ENCODE assay signal across 10 cellular contexts in genomic region chr14:65255029-65255545, GRCh38.
DNase-seq lines count a peak whose midpoint lies in the region; ATAC-seq and TF ChIP-seq lines count a peak whose summit lies in the region.
"Had no signal": no experiment of that assay in that cellular context is flagged by ENCODE, and none has a peak within 500 bp of the region (broad histone marks: within the 10 kb centered on the region; RNA-seq: fewer than 3 reads in every experiment).

No MANE protein-coding gene starts in this region.

- no peak for TF ChIP-seq CTCF in HFFc6 (IDR thresholded peaks at IDR 0.05)
- no peak for TF ChIP-seq CTCF in kidney epithelial cell (IDR thresholded peaks at IDR 0.05; ENCODE audit: insufficient read depth, low read length, poor library complexity, severe bottlenecking)
- TF ChIP-seq CTCF in testis (IDR thresholded peaks at IDR 0.05) = no peak

- no peaks in the 10 kb centered on the region; the same call in none of the 2 replicates for H3K27me3 Mint-ChIP-seq in HFFc6 (ENCODE audit: insufficient read depth)

- no peak for ATAC-seq in HG03469 (IDR thresholded peaks at IDR 0.05; ENCODE audit: unreplicated experiment)

- H3K27ac Mint-ChIP-seq in HFFc6 = peak overlapping the region; percentile 85

- in situ Hi-C loops in ACHN (cut with HindIII; ENCODE audit: low pct_ligation_motif_present, low pct_unique_long_range_greater_than_20kb, low sequenced_read_pairs) = no loop called here

- H3K4me3 ChIP-seq in kidney epithelial cell (ENCODE audit: low read depth, low read length) = no peak overlapping the region
- H3K4me3 ChIP-seq in testis = no peak overlapping the region

- peak overlapping the region; percentile 52 for H3K4me3 Mint-ChIP-seq in HFFc6

- H3K27ac ChIP-seq in testis = no peak overlapping the region

- peak; percentile 36 for DNase-seq in ACHN
- DNase-seq in HFFc6 = peak; percentile 82
- DNase-seq in amniotic epithelial cell (ENCODE audit: low read depth) = peak; percentile 76
- peak; percentile 53 for DNase-seq in kidney epithelial cell (ENCODE audit: low read depth)
- no peak for DNase-seq in NCI-H1694 (lab: John Stamatoyannopoulos, UW)
- no peak for DNase-seq in foreskin melanocyte
- DNase-seq in testis = no peak
- DNase-seq: effector CD8-positive, alpha-beta T cell; GF-D8 had no signal

- H3K9me3 ChIP-seq in testis = no peaks in the 10 kb centered on the region

- no peaks in the 10 kb centered on the region for H3K27me3 ChIP-seq in kidney epithelial cell (ENCODE audit: control insufficient read depth, insufficient read depth, low read length)
- no peaks in the 10 kb centered on the region for H3K27me3 ChIP-seq in testis

- TF ChIP-seq POLR2A in testis (IDR thresholded peaks at IDR 0.05) = no peak

- H3K9me3 Mint-ChIP-seq in HFFc6 = peaks cover 4% of the 10 kb centered on the region

- H3K4me1 ChIP-seq in testis = no peaks in the 10 kb centered on the region

- H3K4me1 Mint-ChIP-seq in HFFc6 (ENCODE audit: low read depth) = peaks cover 90% of the 10 kb centered on the region

- H3K36me3 Mint-ChIP-seq in HFFc6 (ENCODE audit: low read depth) = peaks cover 15% of the 10 kb centered on the region

- intact Hi-C loops in testis (cut with DNase I; ENCODE audit: low total_unique reads) = no loop called here

- WGBS in testis, 2 donors = 86 to 88% methylated on average over 5 of the region's 5 CpGs

- H3K36me3 ChIP-seq in kidney epithelial cell (ENCODE audit: control insufficient read depth, insufficient read depth, low read length) (no peaks in the 10 kb centered on the region), testis (ENCODE audit: low read depth, missing control alignments) (no peaks in the 10 kb centered on the region)

Comparison
In these comparisons a context has a peak if more than half of its experiments do, and no peak if none do; other contexts are left out.
1. DNase-seq: peak in ACHN (single experiment), HFFc6 (single experiment), amniotic epithelial cell (single experiment) and kidney epithelial cell (single experiment); none in NCI-H1694 (single experiment), foreskin melanocyte (single experiment) and testis (single experiment).